ENCODE assay signal across 25 cellular contexts in genomic region chr14:77426396-77426795, GRCh38. TPM values are rescaled to one million over a fixed set of nuclear protein-coding genes. Genes with fewer than 3 reads are reported as not detected.
"Had no signal": no experiment of that assay in that cellular context is flagged by ENCODE, and none has a peak within 500 bp of the region (broad histone marks: within the 10 kb centered on the region; RNA-seq: fewer than 3 reads in every experiment).

No MANE protein-coding gene starts in this region.

- H3K9me3 ChIP-seq: colonic mucosa, esophagus muscularis mucosa, esophagus squamous epithelium, gastrocnemius medialis, gastroesophageal sphincter, heart left ventricle, heart right ventricle had no signal

- H3K4me3 ChIP-seq: colonic mucosa, coronary artery, dorsolateral prefrontal cortex, esophagus muscularis mucosa, esophagus squamous epithelium, gastrocnemius medialis, gastroesophageal sphincter, heart left ventricle, heart right ventricle had no signal

- ATAC-seq: effector memory CD8-positive, alpha-beta T cell; esophagus mucosa; foreskin keratinocyte; gastrocnemius medialis; gastroesophageal sphincter; heart left ventricle; heart right ventricle had no signal

- H3K27me3 ChIP-seq: colonic mucosa, dorsolateral prefrontal cortex, esophagus muscularis mucosa, esophagus squamous epithelium, foreskin keratinocyte, gastrocnemius medialis, gastroesophageal sphincter, heart left ventricle, heart right ventricle had no signal

- H3K9me3 Mint-ChIP-seq: dendritic cell treated with granulocyte-macrophage colony-stimulating factor and Interleukin-4, amounts not matched to agents 40 ng/mL and 50 ng/mL, for 4 days; effector memory CD8-positive, alpha-beta T cell; endodermal cell had no signal

- H3K27ac ChIP-seq: colonic mucosa, coronary artery, dorsolateral prefrontal cortex, epithelial cell of prostate, esophagus muscularis mucosa, esophagus squamous epithelium, foreskin keratinocyte, gastrocnemius medialis, gastroesophageal sphincter, heart left ventricle, heart right ventricle had no signal

- H3K4me1 Mint-ChIP-seq: endodermal cell had no signal

- H3K4me3 Mint-ChIP-seq: dendritic cell treated with granulocyte-macrophage colony-stimulating factor and Interleukin-4, amounts not matched to agents 40 ng/mL and 50 ng/mL, for 4 days; effector memory CD8-positive, alpha-beta T cell; endodermal cell had no signal

- H3K27me3 Mint-ChIP-seq: dendritic cell treated with granulocyte-macrophage colony-stimulating factor and Interleukin-4, amounts not matched to agents 40 ng/mL and 50 ng/mL, for 4 days; effector memory CD8-positive, alpha-beta T cell had no signal

- H3K27ac Mint-ChIP-seq: dendritic cell treated with granulocyte-macrophage colony-stimulating factor and Interleukin-4, amounts not matched to agents 40 ng/mL and 50 ng/mL, for 4 days; endodermal cell had no signal

- DNase-seq: colonic mucosa; cortex of kidney; dermis blood vessel endothelial cell; dorsolateral prefrontal cortex; effector CD4-positive, alpha-beta T cell; effector CD8-positive, alpha-beta T cell; effector memory CD4-positive, alpha-beta T cell; effector memory CD8-positive, alpha-beta T cell; endodermal cell; erythroblast; esophagus squamous epithelium; foreskin fibroblast; foreskin melanocyte; gastrocnemius medialis; glutamatergic neuron; heart left ventricle; heart right ventricle had no signal

- H3K4me1 ChIP-seq: colonic mucosa, esophagus muscularis mucosa, esophagus squamous epithelium, gastrocnemius medialis, gastroesophageal sphincter, heart left ventricle, heart right ventricle had no signal

RNA-seq across cellular contexts. Expression of gene NOXRED1, which starts 3.1 kb away (rescaled TPM):
- total RNA-seq: epithelial cell of proximal tubule, esophagus mucosa, esophagus squamous epithelium, gastrocnemius medialis, gastroesophageal sphincter had no signal
- polyA plus RNA-seq: heart left ventricle had no signal
